11 cellular contexts compared by ENCODE assay signal in genomic region chr1:185565314-185565713, GRCh38.
DNase-seq lines count a peak whose midpoint lies in the region; ATAC-seq and TF ChIP-seq lines count a peak whose summit lies in the region.
"Had no signal": no experiment of that assay in that cellular context is flagged by ENCODE, and none has a peak within 500 bp of the region (broad histone marks: within the 10 kb centered on the region; RNA-seq: fewer than 3 reads in every experiment).

No MANE protein-coding gene starts in this region.

- H3K27ac ChIP-seq in SK-N-SH (ENCODE audit: low read depth in 2 of 2, low read length in 1 of 2) (peak overlapping the region in 1 of 2 experiments; percentile 85; a peak in 2 of 4 replicates), epithelial cell of prostate (peak overlapping the region; percentile 69)
- H3K27ac ChIP-seq: colonic mucosa had no signal

- no peak for DNase-seq in SK-N-SH
- DNase-seq in NCI-H2171 (lab: John Stamatoyannopoulos, UW): peak; percentile 40
- peak; percentile 84 for DNase-seq in epithelial cell of prostate (ENCODE audit: low read depth, low spot score)
- DNase-seq in renal cortical epithelial cell (ENCODE audit: low read depth): peak; percentile 99
- DNase-seq in activated CD4-positive, CD25-positive, alpha-beta regulatory T cell (lab: John Stamatoyannopoulos, UW): no peak
- no peak for DNase-seq in effector CD8-positive, alpha-beta T cell (lab: John Stamatoyannopoulos, UW)
- DNase-seq: colonic mucosa, MG63 had no signal

- no peaks in the 10 kb centered on the region for H3F3A ChIP-seq in SK-N-SH (replicated peaks; ENCODE audit: insufficient read depth)

- no peaks in the 10 kb centered on the region for H4K20me1 ChIP-seq in SK-N-SH (ENCODE audit: insufficient read depth)

- no peak overlapping the region for H3K4me2 ChIP-seq in SK-N-SH

- H3K27me3 ChIP-seq in SK-N-SH (ENCODE audit: insufficient read depth): no peaks in the 10 kb centered on the region
- H3K27me3 ChIP-seq: colonic mucosa, MG63 had no signal

- TF ChIP-seq EP300 in SK-N-SH (IDR thresholded peaks at IDR 0.05; ENCODE audit: borderline replicate concordance in 1 of 2, low read depth in 1 of 2, low read length in 1 of 2): no peak

- no peaks in the 10 kb centered on the region for H3K79me2 ChIP-seq in SK-N-SH (ENCODE audit: insufficient read depth)

- POLR2A ChIA-PET in SK-N-SH (lab: Yijun Ruan, JAX): no interaction called here

- H3K4me3 ChIP-seq in SK-N-SH (ENCODE audit: low read depth in 2 of 2, low read length in 1 of 2): no peak overlapping the region
- H3K4me3 ChIP-seq: colonic mucosa, MG63 had no signal

- H2AFZ ChIP-seq in SK-N-SH (ENCODE audit: low read depth): no peak overlapping the region

- peaks cover 0 to 2% of the 10 kb centered on the region in 2 experiments; a peak in 2 of 4 replicates for H3K4me1 ChIP-seq in SK-N-SH (ENCODE audit: control insufficient read depth in 1 of 2, insufficient read depth in 2 of 2, low read depth in 1 of 2, low read length in 1 of 2)

- H3K9ac ChIP-seq in SK-N-SH: no peak overlapping the region

- no peaks in the 10 kb centered on the region for H3K9me3 ChIP-seq in SK-N-SH
- H3K9me3 ChIP-seq: colonic mucosa, MG63 had no signal

- peak; percentile 82 for ATAC-seq in SK-N-SH treated with all-trans-retinoic acid at 6 μM for 48 hours
- ATAC-seq in GM19452 (IDR thresholded peaks at IDR 0.05; ENCODE audit: unreplicated experiment): no peak
- ATAC-seq: left lobe of liver had no signal

- no peak for TF ChIP-seq RAD21 in SK-N-SH (IDR thresholded peaks at IDR 0.05; ENCODE audit: low read length)

- no peaks in the 10 kb centered on the region for H3K9me2 ChIP-seq in SK-N-SH

- CTCF ChIA-PET in SK-N-SH (lab: Yijun Ruan, JAX): no interaction called here

- H3K36me3 ChIP-seq in SK-N-SH (replicated peaks in 1 of 2; ENCODE audit: control insufficient read depth in 1 of 2, insufficient read depth in 2 of 2, low read length in 1 of 2): no peaks in the 10 kb centered on the region
- H3K36me3 ChIP-seq: colonic mucosa, MG63 had no signal

- WGBS in SK-N-SH (ENCODE audit: low lambda C conversion rate): 49% methylated on average over 5 of the region's 5 CpGs

- no peak for TF ChIP-seq CTCF in SK-N-SH (IDR thresholded peaks at IDR 0.05)

TF ChIP-seq in SK-N-SH treated with all-trans-retinoic acid at 6 μM for 48 hours, 23 proteins besides CTCF, POLR2A, EP300 and RAD21 (continues in another document):
- TF ChIP-seq RARB (CRISPR knock-in tag; IDR thresholded peaks at IDR 0.05) (peak; percentile 57; the same call in 1 of the 2 replicates), TSHZ2 (CRISPR knock-in tag; IDR thresholded peaks at IDR 0.05) (no peak), ZC3H10 (CRISPR knock-in tag; IDR thresholded peaks at IDR 0.05) (no peak), ESRRG (CRISPR knock-in tag; IDR thresholded peaks at IDR 0.05) (no peak), TOX (CRISPR knock-in tag; IDR thresholded peaks at IDR 0.05; ENCODE audit: borderline replicate concordance) (peak; percentile 86; the same call in 1 of the 2 replicates), POU6F1 (CRISPR knock-in tag; IDR thresholded peaks at IDR 0.05; ENCODE audit: borderline replicate concordance, low read depth) (peak; percentile 58; the same call in 1 of the 2 replicates), ZNF565 (CRISPR knock-in tag; conservative IDR thresholded peaks at IDR 0.05; ENCODE audit: low read depth) (no peak), TCF4 (CRISPR knock-in tag; IDR thresholded peaks at IDR 0.05; ENCODE audit: borderline replicate concordance) (no peak), SNAI2 (CRISPR knock-in tag; IDR thresholded peaks at IDR 0.05) (no peak), ZNF70 (CRISPR knock-in tag; IDR thresholded peaks at IDR 0.05) (no peak)

TF ChIP-seq in SK-N-SH, 30 proteins besides CTCF, POLR2A, EP300 and RAD21:
- TF ChIP-seq GATA2 (CRISPR knock-in tag; IDR thresholded peaks at IDR 0.05): no peak
- TF ChIP-seq MAX (IDR thresholded peaks at IDR 0.05; ENCODE audit: low read depth): no peak
- no peak for TF ChIP-seq NFIC (IDR thresholded peaks at IDR 0.05; ENCODE audit: borderline replicate concordance)
- no peak for TF ChIP-seq TCF12 (IDR thresholded peaks at IDR 0.05)

Comparison
In these comparisons a context has a peak if more than half of its experiments do, and no peak if none do; other contexts are left out.
1. DNase-seq: peak in NCI-H2171 (single experiment), epithelial cell of prostate (single experiment) and renal cortical epithelial cell (single experiment); none in SK-N-SH (single experiment), activated CD4-positive, CD25-positive, alpha-beta regulatory T cell (0 of 4) and effector CD8-positive, alpha-beta T cell (single experiment).